8 cellular contexts compared by ENCODE assay signal in genomic region chr15:85457392-85457968, GRCh38.
DNase-seq lines count a peak whose midpoint lies in the region; ATAC-seq and TF ChIP-seq lines count a peak whose summit lies in the region.

No MANE protein-coding gene starts in this region.

- H3K9me2 ChIP-seq in SU-DHL-6 (replicated peaks; ENCODE audit: insufficient read depth, low read length), result no peaks in the 10 kb centered on the region

- H3K27ac ChIP-seq in breast epithelium, result no peak overlapping the region
- H3K27ac ChIP-seq in SU-DHL-6 (ENCODE audit: low read depth, low read length), result peak overlapping the region; percentile 95

- H3K27ac Mint-ChIP-seq in MCF 10A (ENCODE audit: low read depth, unreplicated experiment) (no peak overlapping the region), type B pancreatic cell (no peak overlapping the region)

- TF ChIP-seq CTCF in MCF 10A (IDR thresholded peaks at IDR 0.05; ENCODE audit: unreplicated experiment) (no peak), breast epithelium (IDR thresholded peaks at IDR 0.05) (no peak), SU-DHL-6 (IDR thresholded peaks at IDR 0.05; ENCODE audit: insufficient read depth, low read length, poor library complexity, severe bottlenecking) (no peak), type B pancreatic cell (conservative IDR thresholded peaks at IDR 0.05) (no peak)

- H3K79me2 ChIP-seq in SU-DHL-6 (ENCODE audit: insufficient read depth, low read length), result peaks cover 95% of the 10 kb centered on the region

- peaks cover 36% of the 10 kb centered on the region for H3K4me1 Mint-ChIP-seq in MCF 10A (ENCODE audit: insufficient read depth, unreplicated experiment)
- H3K4me1 Mint-ChIP-seq in type B pancreatic cell (ENCODE audit: unreplicated experiment), result peaks cover 42% of the 10 kb centered on the region

- peaks cover 14% of the 10 kb centered on the region for H3K36me3 Mint-ChIP-seq in MCF 10A (ENCODE audit: insufficient read depth, unreplicated experiment)
- H3K36me3 Mint-ChIP-seq in type B pancreatic cell, result peaks cover 5% of the 10 kb centered on the region

- H3K9ac ChIP-seq in SU-DHL-6 (ENCODE audit: low read length), result peak overlapping the region; percentile 38

- H3K9me3 ChIP-seq in breast epithelium (no peaks in the 10 kb centered on the region), SU-DHL-6 (ENCODE audit: insufficient read depth, low read length) (no peaks in the 10 kb centered on the region)

- no peaks in the 10 kb centered on the region for H3K4me1 ChIP-seq in breast epithelium

- intact Hi-C loops in MCF 10A (cut with micrococcal nuclease), result no loop called here
- intact Hi-C loops in breast epithelium (cut with DNase I; ENCODE audit: low total_unique reads), result no loop called here

- H3K9me3 Mint-ChIP-seq in MCF 10A (ENCODE audit: unreplicated experiment) (no peaks in the 10 kb centered on the region), type B pancreatic cell (peaks cover 5% of the 10 kb centered on the region)

- BruUV-seq in MCF 10A (replicated peaks; lab: Mats Ljungman, UMichigan), result no TSS peak

- no peak overlapping the region for H3K4me3 ChIP-seq in breast epithelium
- H3K4me3 ChIP-seq in SU-DHL-6 (ENCODE audit: insufficient read depth, low read length, poor library complexity, severe bottlenecking), result peak overlapping the region; percentile 33

- no peak overlapping the region for H2AFZ ChIP-seq in SU-DHL-6 (ENCODE audit: low read depth, low read length, severe bottlenecking)

- H3K4me2 ChIP-seq in SU-DHL-6 (ENCODE audit: low read depth, low read length, poor library complexity, severe bottlenecking), result peak overlapping the region; percentile 64

- peak; percentile 74 for ATAC-seq in HG02973 (IDR thresholded peaks at IDR 0.05; ENCODE audit: unreplicated experiment)

- no peak for TF ChIP-seq POLR2A in breast epithelium (IDR thresholded peaks at IDR 0.05)

- H3F3A ChIP-seq in SU-DHL-6 (ENCODE audit: insufficient read depth), result peaks cover 82% of the 10 kb centered on the region

- H3K4me3 Mint-ChIP-seq in MCF 10A (ENCODE audit: unreplicated experiment) (no peak overlapping the region), type B pancreatic cell (peak overlapping the region; percentile 42)

- H4K20me1 ChIP-seq in SU-DHL-6 (ENCODE audit: low read depth, low read length), result no peaks in the 10 kb centered on the region

- H3K36me3 ChIP-seq in breast epithelium, result no peaks in the 10 kb centered on the region
- no peaks in the 10 kb centered on the region for H3K36me3 ChIP-seq in SU-DHL-6 (ENCODE audit: low read length)

- no peaks in the 10 kb centered on the region for H3K27me3 Mint-ChIP-seq in MCF 10A (ENCODE audit: insufficient read depth, unreplicated experiment)
- no peaks in the 10 kb centered on the region for H3K27me3 Mint-ChIP-seq in type B pancreatic cell

- POLR2A ChIA-PET in MCF 10A (lab: Yijun Ruan, JAX), result interaction anchor here (1.5 to 2.2 kb wide), 3 partner anchors 10 to 75 kb away, joined by 4 to 5 read pairs (median 4); no protein-coding TSS in a partner anchor

- DNase-seq in MCF 10A (ENCODE audit: unreplicated experiment) (peak; percentile 34), breast epithelium (ENCODE audit: low spot score in 2 of 2) (no peak), type B pancreatic cell (ENCODE audit: extremely low spot score, unreplicated experiment) (no peak), HCEC 1CT (no peak), NCI-H1694 (lab: John Stamatoyannopoulos, UW) (no peak)
- DNase-seq in stimulated activated CD4-positive, alpha-beta T cell treated with anti-CD3 and anti-CD28 coated beads, Interleukin-4, amount 100 ng/mL, for 4 hours, result no peak

- CTCF ChIA-PET in MCF 10A (lab: Yijun Ruan, JAX), result interaction anchor here (1.0 to 1.1 kb wide), 2 partner anchors 9 to 28 kb away, joined by 3 to 4 read pairs; no protein-coding TSS in a partner anchor

- H3K27me3 ChIP-seq in breast epithelium, result no peaks in the 10 kb centered on the region
- H3K27me3 ChIP-seq in SU-DHL-6 (ENCODE audit: low read length), result no peaks in the 10 kb centered on the region
